15 cellular contexts compared by ENCODE assay signal in genomic region chr9:36550135-36550534, GRCh38. TPM values are rescaled to one million over a fixed set of nuclear protein-coding genes. Genes with fewer than 3 reads are reported as not detected.
DNase-seq lines count a peak whose midpoint lies in the region; ATAC-seq, FAIRE-seq and TF ChIP-seq lines count a peak whose summit lies in the region.
"Had no signal": no experiment of that assay in that cellular context is flagged by ENCODE, and none has a peak within 500 bp of the region (broad histone marks: within the 10 kb centered on the region; RNA-seq: fewer than 3 reads in every experiment).

No MANE protein-coding gene starts in this region.

- H3K14ac ChIP-seq in trophoblast cell (ENCODE audit: low read length): no peak overlapping the region

- no peak overlapping the region for H2BK120ac ChIP-seq in trophoblast cell (ENCODE audit: insufficient read depth, low read length, poor library complexity)

- H3K4me3 ChIP-seq in GM12878 (no peak overlapping the region), trophoblast cell (ENCODE audit: low read depth, low read length) (no peak overlapping the region), tibial nerve (no peak overlapping the region)
- H3K4me3 ChIP-seq: BLaER1 treated with 17β-estradiol and CSF1 and Interleukin-3, amounts not matched to agents 10 nM and 100 nM had no signal

- no peak overlapping the region for H2AFZ ChIP-seq in GM12878 (ENCODE audit: control insufficient read depth, low read depth, low read length)
- no peak overlapping the region for H2AFZ ChIP-seq in trophoblast cell (ENCODE audit: insufficient read depth, low read length, poor library complexity)

- in situ Hi-C loops in GM12878 (cut with MboI): loop anchor here (5.0 kb wide), 2 partner anchors 63 to 143 kb away; no protein-coding TSS in a partner anchor

- H3K79me2 ChIP-seq in GM12878 (ENCODE audit: control insufficient read depth, insufficient read depth, low read length) (no peaks in the 10 kb centered on the region), trophoblast cell (ENCODE audit: control insufficient read depth, insufficient read depth, low read length, poor library complexity) (no peaks in the 10 kb centered on the region)

- H3K4me2 ChIP-seq in GM12878 (ENCODE audit: control insufficient read depth, insufficient read depth): no peak overlapping the region
- no peak overlapping the region for H3K4me2 ChIP-seq in trophoblast cell (ENCODE audit: low read length)

- no peaks in the 10 kb centered on the region for H4K20me1 ChIP-seq in GM12878 (ENCODE audit: control insufficient read depth, insufficient read depth)
- H4K20me1 ChIP-seq: BLaER1 treated with 17β-estradiol and CSF1 and Interleukin-3, amounts not matched to agents 10 nM and 100 nM had no signal

- H3K9me3 ChIP-seq in GM12878 (replicated peaks; ENCODE audit: control insufficient read depth, insufficient read depth, low read length) (no peaks in the 10 kb centered on the region), trophoblast cell (ENCODE audit: insufficient read depth, low read depth, low read length) (no peaks in the 10 kb centered on the region), tibial nerve (no peaks in the 10 kb centered on the region)
- H3K9me3 ChIP-seq: BLaER1 treated with 17β-estradiol and CSF1 and Interleukin-3, amounts not matched to agents 10 nM and 100 nM had no signal

- H3K23ac ChIP-seq in trophoblast cell (ENCODE audit: low read length): no peak overlapping the region

- POLR2A ChIA-PET in GM12878 (lab: Charles Lee): interaction anchor here (0.5 to 1.4 kb wide), 7 partner anchors 14 to 145 kb away, joined by 3 to 6 read pairs (median 4); no protein-coding TSS in a partner anchor

- no peaks in the 10 kb centered on the region for H3K79me1 ChIP-seq in trophoblast cell (ENCODE audit: low read length)

- WGBS in GM12878 (ENCODE audit: insufficient coverage, insufficient replicate concordance, low lambda C conversion rate, missing lambda C conversion rate): 78% methylated on average over 8 of the region's 8 CpGs
- WGBS in trophoblast cell (ENCODE audit: extremely low coverage, insufficient coverage, insufficient read length): no CpG with 5 or more reads among the region's 8 CpGs
- 95 to 96% methylated on average over 8 of the region's 8 CpGs for whole genome bisulfite sequencing in tibial nerve, 2 donors

- no peak for DNase-seq in GM12878 (ENCODE audit: low read depth, low spot score)
- no peak for DNase-seq in trophoblast cell
- no peak for DNase-seq in tibial nerve (ENCODE audit: low spot score in 2 of 2)
- no peak for DNase-seq in activated naive CD4-positive, alpha-beta T cell treated with anti-CD3 and anti-CD28 coated beads, Interleukin-2, amount 10 ng/mL, durations not matched to agents 7 days and 5 days
- DNase-seq: 8988T; Calu3; CD4-positive, CD25-positive, alpha-beta regulatory T cell; DMS 273 treated with DMSO at 0.1 percent for 48 hours; HCEC 1CT had no signal

- peak overlapping the region; percentile 26 for H2BK5ac ChIP-seq in trophoblast cell (ENCODE audit: low read depth, low read length, poor library complexity)

- RAD21 ChIA-PET in GM12878 (lab: Charles Lee; ENCODE audit: unreplicated experiment): interaction anchor here (1.1 to 7.5 kb wide), 9 partner anchors 10 to 166 kb away, joined by 3 to 156 read pairs (median 4); no protein-coding TSS in a partner anchor

- H2BK12ac ChIP-seq in trophoblast cell (ENCODE audit: low read length): no peak overlapping the region

- no TSS peak for BruUV-seq in GM12878 (replicated peaks; lab: Mats Ljungman, UMichigan)

- H3K9ac ChIP-seq in GM12878 (ENCODE audit: control insufficient read depth, insufficient read depth, low read length) (no peak overlapping the region), trophoblast cell (ENCODE audit: low read length) (no peak overlapping the region)
- H3K9ac ChIP-seq: BLaER1 treated with 17β-estradiol and CSF1 and Interleukin-3, amounts not matched to agents 10 nM and 100 nM had no signal

- no peak overlapping the region for H3K4me3 Mint-ChIP-seq in activated naive CD4-positive, alpha-beta T cell treated with anti-CD3 and anti-CD28 coated beads, Interleukin-2, amount 10 ng/mL, durations not matched to agents 7 days and 5 days
- H3K4me3 Mint-ChIP-seq: CD4-positive, CD25-positive, alpha-beta regulatory T cell had no signal

- H3K9me3 Mint-ChIP-seq in activated naive CD4-positive, alpha-beta T cell treated with anti-CD3 and anti-CD28 coated beads, Interleukin-2, amount 10 ng/mL, durations not matched to agents 7 days and 5 days: no peaks in the 10 kb centered on the region

- no peak for TF ChIP-seq EP300 in GM12878 (IDR thresholded peaks at IDR 0.05; ENCODE audit: borderline replicate concordance in 1 of 2, control insufficient read depth in 1 of 2, low read depth in 2 of 2, low read length in 2 of 2)
- no peak for TF ChIP-seq EP300 in tibial nerve (IDR thresholded peaks at IDR 0.05)

- peaks cover 19% of the 10 kb centered on the region for H3K27me3 Mint-ChIP-seq in activated naive CD4-positive, alpha-beta T cell treated with anti-CD3 and anti-CD28 coated beads, Interleukin-2, amount 10 ng/mL, durations not matched to agents 7 days and 5 days

- no peak for FAIRE-seq in GM12878 (lab: Jason Lieb, UNC)
- FAIRE-seq: HepG2, HTR-8/SVneo had no signal

- H3K27me3 ChIP-seq in GM12878 (replicated peaks in 1 of 2; ENCODE audit: control insufficient read depth in 2 of 2, insufficient read depth in 2 of 2, low read length in 1 of 2): no peaks in the 10 kb centered on the region
- H3K27me3 ChIP-seq in trophoblast cell (ENCODE audit: insufficient read depth, low read length): no peaks in the 10 kb centered on the region
- H3K27me3 ChIP-seq in tibial nerve: no peaks in the 10 kb centered on the region
- H3K27me3 ChIP-seq: BLaER1 treated with 17β-estradiol and CSF1 and Interleukin-3, amounts not matched to agents 10 nM and 100 nM had no signal

- no peak overlapping the region for H4K12ac ChIP-seq in trophoblast cell (ENCODE audit: low read depth, low read length)

- peak; percentile 5 for ATAC-seq in GM19035 (IDR thresholded peaks at IDR 0.05; ENCODE audit: unreplicated experiment)
- peak; percentile 7 for ATAC-seq in HG03045 (IDR thresholded peaks at IDR 0.05; ENCODE audit: unreplicated experiment)
- ATAC-seq in GM12878: no peak
- no peak for ATAC-seq in HG03280 (IDR thresholded peaks at IDR 0.05; ENCODE audit: unreplicated experiment)
- ATAC-seq: HepG2 had no signal

- H2AK5ac ChIP-seq in trophoblast cell (ENCODE audit: low read length): no peak overlapping the region

- no peaks in the 10 kb centered on the region for H3K4me1 Mint-ChIP-seq in activated naive CD4-positive, alpha-beta T cell treated with anti-CD3 and anti-CD28 coated beads, Interleukin-2, amount 10 ng/mL, durations not matched to agents 7 days and 5 days
- H3K4me1 Mint-ChIP-seq: CD4-positive, CD25-positive, alpha-beta regulatory T cell had no signal

- TF ChIP-seq CTCF in GM12878 (IDR thresholded peaks at IDR 0.05 in 2 of 3, conservative IDR thresholded peaks at IDR 0.05 in 1 of 3; ENCODE audit: control insufficient read depth in 2 of 3, extremely low read depth in 1 of 3, insufficient read depth in 1 of 3, low read depth in 3 of 3, low read length in 3 of 3): no peak
- TF ChIP-seq CTCF in tibial nerve (IDR thresholded peaks at IDR 0.05): no peak

- H3K4me1 ChIP-seq in GM12878 (ENCODE audit: control insufficient read depth, insufficient read depth, low read length) (peaks cover 17% of the 10 kb centered on the region), trophoblast cell (ENCODE audit: control insufficient read depth in 1 of 2, insufficient read depth in 2 of 2, low read length in 2 of 2) (peaks cover 2 to 5% of the 10 kb centered on the region in 2 experiments), tibial nerve (no peaks in the 10 kb centered on the region)

- H3K27ac ChIP-seq in GM12878 (ENCODE audit: control insufficient read depth, insufficient read depth) (peak overlapping the region; percentile 56), trophoblast cell (ENCODE audit: low read depth, low read length) (no peak overlapping the region), tibial nerve (no peak overlapping the region)
- H3K27ac ChIP-seq: BLaER1 treated with 17β-estradiol and CSF1 and Interleukin-3, amounts not matched to agents 10 nM and 100 nM had no signal

- no peak for TF ChIP-seq RAD21 in GM12878 (IDR thresholded peaks at IDR 0.05; ENCODE audit: insufficient read depth, low read depth, low read length)

- intact Hi-C loops in GM12878 (cut with micrococcal nuclease; ENCODE audit: unreplicated experiment): loop anchor here (2.0 kb wide), 2 partner anchors 63 to 91 kb away; no protein-coding TSS in a partner anchor

- no peak overlapping the region for H3K27ac Mint-ChIP-seq in activated naive CD4-positive, alpha-beta T cell treated with anti-CD3 and anti-CD28 coated beads, Interleukin-2, amount 10 ng/mL, durations not matched to agents 7 days and 5 days
- H3K27ac Mint-ChIP-seq: CD4-positive, CD25-positive, alpha-beta regulatory T cell had no signal

- H3K4ac ChIP-seq in trophoblast cell (ENCODE audit: low read depth, low read length): no peak overlapping the region

- H3K36me3 Mint-ChIP-seq in activated naive CD4-positive, alpha-beta T cell treated with anti-CD3 and anti-CD28 coated beads, Interleukin-2, amount 10 ng/mL, durations not matched to agents 7 days and 5 days: no peaks in the 10 kb centered on the region
- H3K36me3 Mint-ChIP-seq: CD4-positive, CD25-positive, alpha-beta regulatory T cell had no signal

- no peak overlapping the region for H4K91ac ChIP-seq in trophoblast cell (ENCODE audit: low read depth, low read length)

- H3K18ac ChIP-seq in trophoblast cell (ENCODE audit: low read length): no peak overlapping the region

- H4K8ac ChIP-seq in trophoblast cell (ENCODE audit: low read depth, low read length): no peak overlapping the region

- TF ChIP-seq POLR2A in GM12878 (IDR thresholded peaks at IDR 0.05; ENCODE audit: low read depth, low read length) (no peak), tibial nerve (IDR thresholded peaks at IDR 0.05) (no peak)

- H3K36me3 ChIP-seq in GM12878 (ENCODE audit: control insufficient read depth in 2 of 2, insufficient read depth in 2 of 2, low read length in 1 of 2) (no peaks in the 10 kb centered on the region), trophoblast cell (ENCODE audit: control insufficient read depth in 1 of 2, insufficient read depth in 2 of 2, low read length in 2 of 2) (no peaks in the 10 kb centered on the region), tibial nerve (no peaks in the 10 kb centered on the region)
- H3K36me3 ChIP-seq: BLaER1 treated with 17β-estradiol and CSF1 and Interleukin-3, amounts not matched to agents 10 nM and 100 nM had no signal

- SMC1A ChIA-PET in GM12878 (lab: Charles Lee; ENCODE audit: uncharacterized antibody, unreplicated experiment): interaction anchor here (0.9 to 13.7 kb wide), 10 partner anchors 10 to 179 kb away, joined by 3 to 287 read pairs (median 8); no protein-coding TSS in a partner anchor

- CTCF ChIA-PET in GM12878 (lab: Yijun Ruan, JAX): interaction anchor here (0.8 to 16.4 kb wide), 4 partner anchors 62 to 146 kb away, joined by 4 to 421 read pairs (median 8); partner anchors contain the start of gene RNF38
- CTCF ChIA-PET in activated naive CD4-positive, alpha-beta T cell treated with anti-CD3 and anti-CD28 coated beads, Interleukin-2, amount 10 ng/mL, durations not matched to agents 7 days and 5 days (lab: Charles Lee): interaction anchor here (11.9 kb wide), 1 partner anchor 143 kb away, joined by 175 read pairs; no protein-coding TSS in a partner anchor

RNA-seq across cellular contexts. Expression of gene MELK, which starts 22.6 kb away (rescaled TPM):
- 32.3 and 34.2 TPM in 2 replicates for total RNA-seq in GM12878 (2013; cell fraction: nucleolus; rRNA removed)
- total RNA-seq in GM12878 (2014; rRNA removed) (41.9 and 50.9 TPM in 2 replicates), GM12878 (2014; rRNA removed; fragmentation: Illumina TruSeq; extraction: Trizol) (53.5 and 56.9 TPM in 2 replicates), GM12878 (2021) (36.6 and 38.7 TPM in 2 replicates), tibial nerve (1 to 10 TPM in 1 of 4 donors, under 1 TPM in 2, not detected in 1; 0.22 to 1.2 (median 0.60) TPM)
- 14.1 TPM for polyA plus RNA-seq in GM12878 (2011; ENCODE audit: low read depth)
- polyA plus RNA-seq in GM12878 (2011; rRNA removed) (52.1 and 74.5 TPM in 2 replicates), GM12878 (2014; fragmentation: Illumina TruSeq; extraction: Trizol) (62.4 and 73.9 TPM in 2 replicates), GM12878 (2014; fragmentation: Nextera tagmentation; extraction: Ambion mirVana) (10 to 100 TPM; 49.9 to 51.1 TPM), GM12878 (2014; rRNA removed) (43.2 and 46.4 TPM in 2 replicates), GM12878 (2016; fragmentation: Nextera tagmentation; extraction: Ambion mirVana) (10 to 100 TPM; 79.9 to 80.3 TPM)
- polyA plus RNA-seq in GM12878 (2011; cell fraction: cytosol; rRNA removed): 18.6 and 18.8 TPM in 2 replicates
- polyA plus RNA-seq in GM12878 (2011; cell fraction: nucleus; rRNA removed): 27.8 and 33.0 TPM in 2 replicates
- polyA plus RNA-seq in GM12878 (2012): 16.7 and 19.4 TPM in 2 replicates
- 19.6 and 29.6 TPM in 2 replicates for polyA minus RNA-seq in GM12878 (2011; rRNA and poly(A)+ RNA removed)
- polyA minus RNA-seq in GM12878 (2011; cell fraction: cytosol; rRNA and poly(A)+ RNA removed): 13.1 and 14.6 TPM in 2 replicates
- polyA minus RNA-seq in GM12878 (2011; cell fraction: nucleus; rRNA and poly(A)+ RNA removed): 10.3 and 23.8 TPM in 2 replicates
- 46.1 and 47.0 TPM in 2 replicates for polyA plus RNA-seq in trophoblast cell (2013)

Comparison
In these comparisons a context has a peak if more than half of its experiments do, and no peak if none do; other contexts are left out.
1. ATAC-seq: peak in GM19035 (single experiment) and HG03045 (single experiment); none in GM12878 (single experiment) and HG03280 (single experiment).
2. RNA of gene MELK, which starts 22.6 kb away (total RNA-seq): 32.3 to 56.9 TPM in GM12878; 0.22 to 1.2 TPM in tibial nerve; every median in the first group is over 10 times any median in the second.